Comparison of ENCODE assay signal across 1 cellular context in the genomic region with DNA sequence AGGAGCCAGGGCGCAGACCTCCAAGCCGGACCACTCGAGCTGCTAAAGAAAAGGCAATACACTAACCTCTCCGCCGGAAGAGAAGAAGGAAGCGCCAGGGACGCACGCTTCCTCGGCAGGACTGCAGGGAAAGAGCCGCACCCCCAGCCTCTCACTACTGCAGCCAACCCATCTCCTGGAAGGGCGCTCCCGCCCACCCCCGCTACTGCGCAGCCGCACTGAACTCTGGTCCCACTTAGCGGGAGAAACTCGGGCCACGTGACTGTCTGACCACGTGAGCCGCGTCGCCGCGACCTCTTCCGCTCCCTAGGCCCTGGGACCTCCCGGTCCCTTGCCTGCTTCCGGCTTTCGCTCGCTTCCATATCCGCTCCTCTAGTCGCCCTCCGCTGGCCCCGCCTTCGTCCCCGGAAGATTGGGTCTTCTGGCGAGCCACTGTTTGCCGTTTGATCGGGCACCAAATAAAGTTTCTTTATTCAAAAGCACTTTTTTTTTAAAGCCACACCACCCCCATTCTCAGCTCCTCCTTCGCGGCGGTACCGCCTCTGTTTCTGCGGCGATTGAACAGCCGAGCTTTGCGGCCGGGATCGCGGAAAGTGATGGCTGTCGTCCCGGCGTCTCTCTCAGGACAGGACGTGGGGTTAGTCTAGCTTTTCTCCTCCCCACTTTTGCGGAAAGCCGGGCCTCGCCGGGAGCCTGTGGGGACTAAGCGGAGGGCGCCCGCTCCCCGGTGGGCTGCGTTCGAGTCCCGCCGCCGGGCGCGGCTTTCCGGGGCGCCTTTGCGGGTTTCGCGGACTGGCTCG.
A peak's percentile ranks its signal among the peaks of the same experiment; 100 is the strongest.
TF ChIP-seq lines count a peak whose summit lies in the region.

A gene with protein sequence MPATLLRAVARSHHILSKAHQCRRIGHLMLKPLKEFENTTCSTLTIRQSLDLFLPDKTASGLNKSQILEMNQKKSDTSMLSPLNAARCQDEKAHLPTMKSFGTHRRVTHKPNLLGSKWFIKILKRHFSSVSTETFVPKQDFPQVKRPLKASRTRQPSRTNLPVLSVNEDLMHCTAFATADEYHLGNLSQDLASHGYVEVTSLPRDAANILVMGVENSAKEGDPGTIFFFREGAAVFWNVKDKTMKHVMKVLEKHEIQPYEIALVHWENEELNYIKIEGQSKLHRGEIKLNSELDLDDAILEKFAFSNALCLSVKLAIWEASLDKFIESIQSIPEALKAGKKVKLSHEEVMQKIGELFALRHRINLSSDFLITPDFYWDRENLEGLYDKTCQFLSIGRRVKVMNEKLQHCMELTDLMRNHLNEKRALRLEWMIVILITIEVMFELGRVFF (minus strand): TSS at position 177 of the 800 bp plus-strand sequence. CDS start 6,315 bp downstream, outside the sequence.

TF ChIP-seq in K562, 482 proteins besides CTCF, POLR2A, EP300 and RAD21 (continued from another document and continues in another):
- TF ChIP-seq, protein P1, sequence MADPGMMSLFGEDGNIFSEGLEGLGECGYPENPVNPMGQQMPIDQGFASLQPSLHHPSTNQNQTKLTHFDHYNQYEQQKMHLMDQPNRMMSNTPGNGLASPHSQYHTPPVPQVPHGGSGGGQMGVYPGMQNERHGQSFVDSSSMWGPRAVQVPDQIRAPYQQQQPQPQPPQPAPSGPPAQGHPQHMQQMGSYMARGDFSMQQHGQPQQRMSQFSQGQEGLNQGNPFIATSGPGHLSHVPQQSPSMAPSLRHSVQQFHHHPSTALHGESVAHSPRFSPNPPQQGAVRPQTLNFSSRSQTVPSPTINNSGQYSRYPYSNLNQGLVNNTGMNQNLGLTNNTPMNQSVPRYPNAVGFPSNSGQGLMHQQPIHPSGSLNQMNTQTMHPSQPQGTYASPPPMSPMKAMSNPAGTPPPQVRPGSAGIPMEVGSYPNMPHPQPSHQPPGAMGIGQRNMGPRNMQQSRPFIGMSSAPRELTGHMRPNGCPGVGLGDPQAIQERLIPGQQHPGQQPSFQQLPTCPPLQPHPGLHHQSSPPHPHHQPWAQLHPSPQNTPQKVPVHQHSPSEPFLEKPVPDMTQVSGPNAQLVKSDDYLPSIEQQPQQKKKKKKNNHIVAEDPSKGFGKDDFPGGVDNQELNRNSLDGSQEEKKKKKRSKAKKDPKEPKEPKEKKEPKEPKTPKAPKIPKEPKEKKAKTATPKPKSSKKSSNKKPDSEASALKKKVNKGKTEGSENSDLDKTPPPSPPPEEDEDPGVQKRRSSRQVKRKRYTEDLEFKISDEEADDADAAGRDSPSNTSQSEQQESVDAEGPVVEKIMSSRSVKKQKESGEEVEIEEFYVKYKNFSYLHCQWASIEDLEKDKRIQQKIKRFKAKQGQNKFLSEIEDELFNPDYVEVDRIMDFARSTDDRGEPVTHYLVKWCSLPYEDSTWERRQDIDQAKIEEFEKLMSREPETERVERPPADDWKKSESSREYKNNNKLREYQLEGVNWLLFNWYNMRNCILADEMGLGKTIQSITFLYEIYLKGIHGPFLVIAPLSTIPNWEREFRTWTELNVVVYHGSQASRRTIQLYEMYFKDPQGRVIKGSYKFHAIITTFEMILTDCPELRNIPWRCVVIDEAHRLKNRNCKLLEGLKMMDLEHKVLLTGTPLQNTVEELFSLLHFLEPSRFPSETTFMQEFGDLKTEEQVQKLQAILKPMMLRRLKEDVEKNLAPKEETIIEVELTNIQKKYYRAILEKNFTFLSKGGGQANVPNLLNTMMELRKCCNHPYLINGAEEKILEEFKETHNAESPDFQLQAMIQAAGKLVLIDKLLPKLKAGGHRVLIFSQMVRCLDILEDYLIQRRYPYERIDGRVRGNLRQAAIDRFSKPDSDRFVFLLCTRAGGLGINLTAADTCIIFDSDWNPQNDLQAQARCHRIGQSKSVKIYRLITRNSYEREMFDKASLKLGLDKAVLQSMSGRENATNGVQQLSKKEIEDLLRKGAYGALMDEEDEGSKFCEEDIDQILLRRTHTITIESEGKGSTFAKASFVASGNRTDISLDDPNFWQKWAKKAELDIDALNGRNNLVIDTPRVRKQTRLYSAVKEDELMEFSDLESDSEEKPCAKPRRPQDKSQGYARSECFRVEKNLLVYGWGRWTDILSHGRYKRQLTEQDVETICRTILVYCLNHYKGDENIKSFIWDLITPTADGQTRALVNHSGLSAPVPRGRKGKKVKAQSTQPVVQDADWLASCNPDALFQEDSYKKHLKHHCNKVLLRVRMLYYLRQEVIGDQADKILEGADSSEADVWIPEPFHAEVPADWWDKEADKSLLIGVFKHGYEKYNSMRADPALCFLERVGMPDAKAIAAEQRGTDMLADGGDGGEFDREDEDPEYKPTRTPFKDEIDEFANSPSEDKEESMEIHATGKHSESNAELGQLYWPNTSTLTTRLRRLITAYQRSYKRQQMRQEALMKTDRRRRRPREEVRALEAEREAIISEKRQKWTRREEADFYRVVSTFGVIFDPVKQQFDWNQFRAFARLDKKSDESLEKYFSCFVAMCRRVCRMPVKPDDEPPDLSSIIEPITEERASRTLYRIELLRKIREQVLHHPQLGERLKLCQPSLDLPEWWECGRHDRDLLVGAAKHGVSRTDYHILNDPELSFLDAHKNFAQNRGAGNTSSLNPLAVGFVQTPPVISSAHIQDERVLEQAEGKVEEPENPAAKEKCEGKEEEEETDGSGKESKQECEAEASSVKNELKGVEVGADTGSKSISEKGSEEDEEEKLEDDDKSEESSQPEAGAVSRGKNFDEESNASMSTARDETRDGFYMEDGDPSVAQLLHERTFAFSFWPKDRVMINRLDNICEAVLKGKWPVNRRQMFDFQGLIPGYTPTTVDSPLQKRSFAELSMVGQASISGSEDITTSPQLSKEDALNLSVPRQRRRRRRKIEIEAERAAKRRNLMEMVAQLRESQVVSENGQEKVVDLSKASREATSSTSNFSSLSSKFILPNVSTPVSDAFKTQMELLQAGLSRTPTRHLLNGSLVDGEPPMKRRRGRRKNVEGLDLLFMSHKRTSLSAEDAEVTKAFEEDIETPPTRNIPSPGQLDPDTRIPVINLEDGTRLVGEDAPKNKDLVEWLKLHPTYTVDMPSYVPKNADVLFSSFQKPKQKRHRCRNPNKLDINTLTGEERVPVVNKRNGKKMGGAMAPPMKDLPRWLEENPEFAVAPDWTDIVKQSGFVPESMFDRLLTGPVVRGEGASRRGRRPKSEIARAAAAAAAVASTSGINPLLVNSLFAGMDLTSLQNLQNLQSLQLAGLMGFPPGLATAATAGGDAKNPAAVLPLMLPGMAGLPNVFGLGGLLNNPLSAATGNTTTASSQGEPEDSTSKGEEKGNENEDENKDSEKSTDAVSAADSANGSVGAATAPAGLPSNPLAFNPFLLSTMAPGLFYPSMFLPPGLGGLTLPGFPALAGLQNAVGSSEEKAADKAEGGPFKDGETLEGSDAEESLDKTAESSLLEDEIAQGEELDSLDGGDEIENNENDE (IDR thresholded peaks at IDR 0.05; ENCODE audit: low read depth, low read length) = no peak
- TF ChIP-seq, protein P2, sequence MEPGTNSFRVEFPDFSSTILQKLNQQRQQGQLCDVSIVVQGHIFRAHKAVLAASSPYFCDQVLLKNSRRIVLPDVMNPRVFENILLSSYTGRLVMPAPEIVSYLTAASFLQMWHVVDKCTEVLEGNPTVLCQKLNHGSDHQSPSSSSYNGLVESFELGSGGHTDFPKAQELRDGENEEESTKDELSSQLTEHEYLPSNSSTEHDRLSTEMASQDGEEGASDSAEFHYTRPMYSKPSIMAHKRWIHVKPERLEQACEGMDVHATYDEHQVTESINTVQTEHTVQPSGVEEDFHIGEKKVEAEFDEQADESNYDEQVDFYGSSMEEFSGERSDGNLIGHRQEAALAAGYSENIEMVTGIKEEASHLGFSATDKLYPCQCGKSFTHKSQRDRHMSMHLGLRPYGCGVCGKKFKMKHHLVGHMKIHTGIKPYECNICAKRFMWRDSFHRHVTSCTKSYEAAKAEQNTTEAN (CRISPR knock-in tag; IDR thresholded peaks at IDR 0.05) = no peak
- TF ChIP-seq, protein P3, sequence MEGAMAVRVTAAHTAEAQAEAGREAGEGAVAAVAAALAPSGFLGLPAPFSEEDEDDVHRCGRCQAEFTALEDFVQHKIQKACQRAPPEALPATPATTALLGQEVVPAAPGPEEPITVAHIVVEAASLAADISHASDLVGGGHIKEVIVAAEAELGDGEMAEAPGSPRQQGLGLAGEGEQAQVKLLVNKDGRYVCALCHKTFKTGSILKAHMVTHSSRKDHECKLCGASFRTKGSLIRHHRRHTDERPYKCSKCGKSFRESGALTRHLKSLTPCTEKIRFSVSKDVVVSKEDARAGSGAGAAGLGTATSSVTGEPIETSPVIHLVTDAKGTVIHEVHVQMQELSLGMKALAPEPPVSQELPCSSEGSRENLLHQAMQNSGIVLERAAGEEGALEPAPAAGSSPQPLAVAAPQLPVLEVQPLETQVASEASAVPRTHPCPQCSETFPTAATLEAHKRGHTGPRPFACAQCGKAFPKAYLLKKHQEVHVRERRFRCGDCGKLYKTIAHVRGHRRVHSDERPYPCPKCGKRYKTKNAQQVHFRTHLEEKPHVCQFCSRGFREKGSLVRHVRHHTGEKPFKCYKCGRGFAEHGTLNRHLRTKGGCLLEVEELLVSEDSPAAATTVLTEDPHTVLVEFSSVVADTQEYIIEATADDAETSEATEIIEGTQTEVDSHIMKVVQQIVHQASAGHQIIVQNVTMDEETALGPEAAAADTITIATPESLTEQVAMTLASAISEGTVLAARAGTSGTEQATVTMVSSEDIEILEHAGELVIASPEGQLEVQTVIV (CRISPR knock-in tag; IDR thresholded peaks at IDR 0.05; ENCODE audit: borderline replicate concordance) = peak; percentile 87
- TF ChIP-seq PTBP1 (IDR thresholded peaks at IDR 0.05; ENCODE audit: low read depth, low read length) = no peak
- peak; percentile 91 for TF ChIP-seq NR2C2 (CRISPR knock-in tag; IDR thresholded peaks at IDR 0.05)
- peak; percentile 98 for TF ChIP-seq NR2C2 (tag; IDR thresholded peaks at IDR 0.05)
- TF ChIP-seq POU5F1 (IDR thresholded peaks at IDR 0.05; ENCODE audit: borderline replicate concordance, low read depth, low read length, partially characterized antibody) = peak; percentile 37
- TF ChIP-seq, protein P4, sequence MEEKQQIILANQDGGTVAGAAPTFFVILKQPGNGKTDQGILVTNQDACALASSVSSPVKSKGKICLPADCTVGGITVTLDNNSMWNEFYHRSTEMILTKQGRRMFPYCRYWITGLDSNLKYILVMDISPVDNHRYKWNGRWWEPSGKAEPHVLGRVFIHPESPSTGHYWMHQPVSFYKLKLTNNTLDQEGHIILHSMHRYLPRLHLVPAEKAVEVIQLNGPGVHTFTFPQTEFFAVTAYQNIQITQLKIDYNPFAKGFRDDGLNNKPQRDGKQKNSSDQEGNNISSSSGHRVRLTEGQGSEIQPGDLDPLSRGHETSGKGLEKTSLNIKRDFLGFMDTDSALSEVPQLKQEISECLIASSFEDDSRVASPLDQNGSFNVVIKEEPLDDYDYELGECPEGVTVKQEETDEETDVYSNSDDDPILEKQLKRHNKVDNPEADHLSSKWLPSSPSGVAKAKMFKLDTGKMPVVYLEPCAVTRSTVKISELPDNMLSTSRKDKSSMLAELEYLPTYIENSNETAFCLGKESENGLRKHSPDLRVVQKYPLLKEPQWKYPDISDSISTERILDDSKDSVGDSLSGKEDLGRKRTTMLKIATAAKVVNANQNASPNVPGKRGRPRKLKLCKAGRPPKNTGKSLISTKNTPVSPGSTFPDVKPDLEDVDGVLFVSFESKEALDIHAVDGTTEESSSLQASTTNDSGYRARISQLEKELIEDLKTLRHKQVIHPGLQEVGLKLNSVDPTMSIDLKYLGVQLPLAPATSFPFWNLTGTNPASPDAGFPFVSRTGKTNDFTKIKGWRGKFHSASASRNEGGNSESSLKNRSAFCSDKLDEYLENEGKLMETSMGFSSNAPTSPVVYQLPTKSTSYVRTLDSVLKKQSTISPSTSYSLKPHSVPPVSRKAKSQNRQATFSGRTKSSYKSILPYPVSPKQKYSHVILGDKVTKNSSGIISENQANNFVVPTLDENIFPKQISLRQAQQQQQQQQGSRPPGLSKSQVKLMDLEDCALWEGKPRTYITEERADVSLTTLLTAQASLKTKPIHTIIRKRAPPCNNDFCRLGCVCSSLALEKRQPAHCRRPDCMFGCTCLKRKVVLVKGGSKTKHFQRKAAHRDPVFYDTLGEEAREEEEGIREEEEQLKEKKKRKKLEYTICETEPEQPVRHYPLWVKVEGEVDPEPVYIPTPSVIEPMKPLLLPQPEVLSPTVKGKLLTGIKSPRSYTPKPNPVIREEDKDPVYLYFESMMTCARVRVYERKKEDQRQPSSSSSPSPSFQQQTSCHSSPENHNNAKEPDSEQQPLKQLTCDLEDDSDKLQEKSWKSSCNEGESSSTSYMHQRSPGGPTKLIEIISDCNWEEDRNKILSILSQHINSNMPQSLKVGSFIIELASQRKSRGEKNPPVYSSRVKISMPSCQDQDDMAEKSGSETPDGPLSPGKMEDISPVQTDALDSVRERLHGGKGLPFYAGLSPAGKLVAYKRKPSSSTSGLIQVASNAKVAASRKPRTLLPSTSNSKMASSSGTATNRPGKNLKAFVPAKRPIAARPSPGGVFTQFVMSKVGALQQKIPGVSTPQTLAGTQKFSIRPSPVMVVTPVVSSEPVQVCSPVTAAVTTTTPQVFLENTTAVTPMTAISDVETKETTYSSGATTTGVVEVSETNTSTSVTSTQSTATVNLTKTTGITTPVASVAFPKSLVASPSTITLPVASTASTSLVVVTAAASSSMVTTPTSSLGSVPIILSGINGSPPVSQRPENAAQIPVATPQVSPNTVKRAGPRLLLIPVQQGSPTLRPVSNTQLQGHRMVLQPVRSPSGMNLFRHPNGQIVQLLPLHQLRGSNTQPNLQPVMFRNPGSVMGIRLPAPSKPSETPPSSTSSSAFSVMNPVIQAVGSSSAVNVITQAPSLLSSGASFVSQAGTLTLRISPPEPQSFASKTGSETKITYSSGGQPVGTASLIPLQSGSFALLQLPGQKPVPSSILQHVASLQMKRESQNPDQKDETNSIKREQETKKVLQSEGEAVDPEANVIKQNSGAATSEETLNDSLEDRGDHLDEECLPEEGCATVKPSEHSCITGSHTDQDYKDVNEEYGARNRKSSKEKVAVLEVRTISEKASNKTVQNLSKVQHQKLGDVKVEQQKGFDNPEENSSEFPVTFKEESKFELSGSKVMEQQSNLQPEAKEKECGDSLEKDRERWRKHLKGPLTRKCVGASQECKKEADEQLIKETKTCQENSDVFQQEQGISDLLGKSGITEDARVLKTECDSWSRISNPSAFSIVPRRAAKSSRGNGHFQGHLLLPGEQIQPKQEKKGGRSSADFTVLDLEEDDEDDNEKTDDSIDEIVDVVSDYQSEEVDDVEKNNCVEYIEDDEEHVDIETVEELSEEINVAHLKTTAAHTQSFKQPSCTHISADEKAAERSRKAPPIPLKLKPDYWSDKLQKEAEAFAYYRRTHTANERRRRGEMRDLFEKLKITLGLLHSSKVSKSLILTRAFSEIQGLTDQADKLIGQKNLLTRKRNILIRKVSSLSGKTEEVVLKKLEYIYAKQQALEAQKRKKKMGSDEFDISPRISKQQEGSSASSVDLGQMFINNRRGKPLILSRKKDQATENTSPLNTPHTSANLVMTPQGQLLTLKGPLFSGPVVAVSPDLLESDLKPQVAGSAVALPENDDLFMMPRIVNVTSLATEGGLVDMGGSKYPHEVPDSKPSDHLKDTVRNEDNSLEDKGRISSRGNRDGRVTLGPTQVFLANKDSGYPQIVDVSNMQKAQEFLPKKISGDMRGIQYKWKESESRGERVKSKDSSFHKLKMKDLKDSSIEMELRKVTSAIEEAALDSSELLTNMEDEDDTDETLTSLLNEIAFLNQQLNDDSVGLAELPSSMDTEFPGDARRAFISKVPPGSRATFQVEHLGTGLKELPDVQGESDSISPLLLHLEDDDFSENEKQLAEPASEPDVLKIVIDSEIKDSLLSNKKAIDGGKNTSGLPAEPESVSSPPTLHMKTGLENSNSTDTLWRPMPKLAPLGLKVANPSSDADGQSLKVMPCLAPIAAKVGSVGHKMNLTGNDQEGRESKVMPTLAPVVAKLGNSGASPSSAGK (IDR thresholded peaks at IDR 0.05) = peak; percentile 97
- TF ChIP-seq ZFP1 (CRISPR knock-in tag; IDR thresholded peaks at IDR 0.05) = no peak
- TF ChIP-seq KLF6 (CRISPR knock-in tag; IDR thresholded peaks at IDR 0.05; ENCODE audit: borderline replicate concordance) = no peak
